ENCODE assay signal across 8 cellular contexts in the genomic region with DNA sequence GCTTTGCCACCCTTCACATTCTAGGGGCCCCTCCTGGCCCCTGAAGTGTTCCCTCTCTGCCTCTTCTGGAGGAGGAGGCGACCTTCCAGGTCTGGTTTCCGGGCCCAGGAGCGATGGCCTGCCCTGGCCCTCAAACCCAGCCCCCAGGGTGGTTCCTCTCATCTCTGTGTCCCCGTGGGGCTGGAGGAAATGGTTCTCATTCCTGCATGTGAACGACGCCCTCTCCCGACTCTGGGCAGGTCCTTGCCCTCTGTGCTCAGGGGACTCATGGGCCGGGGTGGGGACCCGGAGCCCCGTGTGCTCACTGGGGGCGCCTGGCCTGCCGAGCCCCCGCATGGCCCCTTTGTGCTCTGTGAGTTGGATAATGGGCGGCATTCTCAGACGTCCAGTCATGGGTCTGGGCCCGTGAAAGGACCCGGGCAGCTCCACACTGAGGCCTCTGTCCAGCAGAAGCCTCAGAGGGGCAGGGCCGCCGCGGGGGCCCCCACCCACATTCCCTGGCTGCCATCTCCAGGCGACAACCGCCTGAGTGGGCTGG. TPM values are rescaled to one million over a fixed set of nuclear protein-coding genes. Genes with fewer than 3 reads are reported as not detected.
A peak's percentile ranks its signal among the peaks of the same experiment; 100 is the strongest.
DNase-seq lines count a peak whose midpoint lies in the region; ATAC-seq and TF ChIP-seq lines count a peak whose summit lies in the region.

No MANE protein-coding gene starts in this region.

- no peak overlapping the region for H3K4me2 ChIP-seq in parathyroid adenoma (ENCODE audit: low read length)

- TF ChIP-seq CTCF in AG09309 (IDR thresholded peaks at IDR 0.05; ENCODE audit: control insufficient read depth, insufficient read depth, low read depth, low read length, missing control alignments) (peak; percentile 10), heart left ventricle (IDR thresholded peaks at IDR 0.05) (peak in 3 of 12 donors; percentile 14 to 33 (median 23)), parathyroid adenoma (IDR thresholded peaks at IDR 0.05) (no peak)

- H3K27ac ChIP-seq in SJCRH30, result peak overlapping the region; percentile 84
- H3K27ac ChIP-seq in heart left ventricle, result peak overlapping the region; percentile 18 to 77 (median 69)
- H3K27ac ChIP-seq in parathyroid adenoma, result peak overlapping the region; percentile 5

- H3K9me3 ChIP-seq in SJCRH30 (replicated peaks) (no peaks in the 10 kb centered on the region), heart left ventricle (no peaks in the 10 kb centered on the region), parathyroid adenoma (ENCODE audit: control insufficient read depth, low read length) (no peaks in the 10 kb centered on the region)

- no peak for TF ChIP-seq POLR2A in heart left ventricle (IDR thresholded peaks at IDR 0.05)

- DNase-seq in AG09309 (ENCODE audit: low read depth) (no peak), SJCRH30 (peak; percentile 69 to 76), heart left ventricle (peak; percentile 56 to 83 (median 70)), NCI-H146 treated with DMSO at 0.1 percent for 48 hours (lab: John Stamatoyannopoulos, UW; ENCODE audit: unreplicated experiment) (no peak), NCI-H1048 (lab: John Stamatoyannopoulos, UW) (no peak)

- H3K4me1 ChIP-seq in SJCRH30 (peaks cover 24% of the 10 kb centered on the region), heart left ventricle (peaks cover 29 to 91% (median 79%) of the 10 kb centered on the region in 12 donors), parathyroid adenoma (no peaks in the 10 kb centered on the region)

- no peak overlapping the region for H3K9ac ChIP-seq in parathyroid adenoma

- WGBS in heart left ventricle, 4 donors, result 28 to 37% (median 30%) methylated on average over 13 to 22 of the region's 22 CpGs

- ATAC-seq in heart left ventricle (peak in 3 of 4 donors; percentile 30 to 51 (median 34)), HG03196 (IDR thresholded peaks at IDR 0.05; ENCODE audit: unreplicated experiment) (no peak), GM19324 (IDR thresholded peaks at IDR 0.05; ENCODE audit: low FRiP score, unreplicated experiment) (no peak)

- no peak overlapping the region for H2AFZ ChIP-seq in parathyroid adenoma

- no peaks in the 10 kb centered on the region for H3K79me2 ChIP-seq in parathyroid adenoma

- H3K36me3 ChIP-seq in SJCRH30 (no peaks in the 10 kb centered on the region), heart left ventricle (no peaks in the 10 kb centered on the region), parathyroid adenoma (ENCODE audit: control insufficient read depth, insufficient read depth, low read length) (no peaks in the 10 kb centered on the region)

- intact Hi-C loops in heart left ventricle (cut with DNase I), result no loop called here

- H3K27me3 ChIP-seq in SJCRH30 (no peaks in the 10 kb centered on the region), heart left ventricle (no peaks in the 10 kb centered on the region), parathyroid adenoma (ENCODE audit: control insufficient read depth, insufficient read depth, low read length) (no peaks in the 10 kb centered on the region)

- no peak overlapping the region for H3K4me3 ChIP-seq in AG09309 (ENCODE audit: control insufficient read depth, low read depth, low read length)
- H3K4me3 ChIP-seq in SJCRH30, result peak overlapping the region; percentile 30
- no peak overlapping the region for H3K4me3 ChIP-seq in heart left ventricle
- no peak overlapping the region for H3K4me3 ChIP-seq in parathyroid adenoma (ENCODE audit: low read depth, low read length)

RNA-seq across cellular contexts. Expression of gene PLXND1, which starts 5.4 kb away (rescaled TPM):
- total RNA-seq in SJCRH30 (2014; rRNA removed; shearing (Covaris generic)), result 91.1 and 95.8 TPM in 2 replicates
- total RNA-seq in heart left ventricle, result 100 to 1,000 TPM in 2 of 9 donors, 10 to 100 TPM in 7; 40.8 to 218 (median 64.9) TPM
- polyA plus RNA-seq in heart left ventricle, result 10 to 100 TPM; 66.4 to 67.3 TPM

Comparison
In these comparisons a context has a peak if more than half of its experiments do, and no peak if none do; other contexts are left out.
1. DNase-seq: peak in SJCRH30 (2 of 2) and heart left ventricle (5 of 5); none in AG09309 (single experiment), NCI-H146 treated with DMSO at 0.1 percent for 48 hours (single experiment) and NCI-H1048 (single experiment).
2. H3K27ac ChIP-seq: peak in every context shown above with its lines; median percentile 84 in SJCRH30; 69 in heart left ventricle; 5 in parathyroid adenoma.
3. ATAC-seq: peak in heart left ventricle (3 of 4); none in HG03196 (single experiment) and GM19324 (single experiment).